Comparison of ENCODE assay signal across 8 cellular contexts in the genomic region with DNA sequence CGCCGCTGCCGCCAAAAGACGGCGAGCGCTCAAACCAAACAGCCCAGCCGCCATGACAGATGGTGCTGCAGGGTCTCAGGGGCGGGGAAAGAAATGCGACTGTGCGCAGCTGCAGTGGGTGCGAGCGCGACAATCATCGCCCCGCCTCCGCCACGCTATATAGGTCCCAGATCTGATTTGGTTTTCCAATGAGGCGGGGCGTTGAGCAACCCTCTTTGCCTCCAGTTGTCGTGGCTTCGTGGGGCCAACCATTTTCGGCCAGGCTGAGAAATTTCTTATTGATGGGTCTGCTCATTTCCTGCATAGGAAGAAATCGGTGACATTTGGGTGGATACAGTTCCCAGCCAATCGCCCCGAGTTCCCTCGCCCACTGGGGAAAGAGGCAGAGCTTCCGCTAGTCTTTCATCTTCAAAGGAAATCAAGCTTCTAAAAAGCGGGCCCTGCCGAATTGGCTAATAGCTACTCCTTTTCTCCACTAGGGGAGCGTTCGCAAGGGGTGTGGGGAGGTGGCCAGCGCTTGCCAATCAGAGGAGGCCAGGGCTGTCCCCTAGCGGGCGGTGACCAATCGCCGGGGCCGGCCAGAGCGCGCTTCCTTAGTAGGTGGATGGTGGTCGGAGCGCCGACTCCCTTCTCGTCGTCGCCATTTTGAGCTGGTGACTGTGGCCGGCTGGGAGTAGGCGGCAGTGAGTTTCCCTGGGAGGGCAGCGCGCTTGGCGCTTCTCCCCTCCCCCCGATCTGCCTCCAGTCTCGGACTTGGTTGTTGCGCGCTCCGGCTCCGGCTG. TPM values are rescaled to one million over a fixed set of nuclear protein-coding genes. Genes with fewer than 3 reads are reported as not detected.
DNase-seq lines count a peak whose midpoint lies in the region; ATAC-seq, FAIRE-seq and TF ChIP-seq lines count a peak whose summit lies in the region.

A gene (minus strand): TSS at position 77 of the 782 bp plus-strand sequence. CDS start 23 bp downstream, at position 54.
A gene with protein sequence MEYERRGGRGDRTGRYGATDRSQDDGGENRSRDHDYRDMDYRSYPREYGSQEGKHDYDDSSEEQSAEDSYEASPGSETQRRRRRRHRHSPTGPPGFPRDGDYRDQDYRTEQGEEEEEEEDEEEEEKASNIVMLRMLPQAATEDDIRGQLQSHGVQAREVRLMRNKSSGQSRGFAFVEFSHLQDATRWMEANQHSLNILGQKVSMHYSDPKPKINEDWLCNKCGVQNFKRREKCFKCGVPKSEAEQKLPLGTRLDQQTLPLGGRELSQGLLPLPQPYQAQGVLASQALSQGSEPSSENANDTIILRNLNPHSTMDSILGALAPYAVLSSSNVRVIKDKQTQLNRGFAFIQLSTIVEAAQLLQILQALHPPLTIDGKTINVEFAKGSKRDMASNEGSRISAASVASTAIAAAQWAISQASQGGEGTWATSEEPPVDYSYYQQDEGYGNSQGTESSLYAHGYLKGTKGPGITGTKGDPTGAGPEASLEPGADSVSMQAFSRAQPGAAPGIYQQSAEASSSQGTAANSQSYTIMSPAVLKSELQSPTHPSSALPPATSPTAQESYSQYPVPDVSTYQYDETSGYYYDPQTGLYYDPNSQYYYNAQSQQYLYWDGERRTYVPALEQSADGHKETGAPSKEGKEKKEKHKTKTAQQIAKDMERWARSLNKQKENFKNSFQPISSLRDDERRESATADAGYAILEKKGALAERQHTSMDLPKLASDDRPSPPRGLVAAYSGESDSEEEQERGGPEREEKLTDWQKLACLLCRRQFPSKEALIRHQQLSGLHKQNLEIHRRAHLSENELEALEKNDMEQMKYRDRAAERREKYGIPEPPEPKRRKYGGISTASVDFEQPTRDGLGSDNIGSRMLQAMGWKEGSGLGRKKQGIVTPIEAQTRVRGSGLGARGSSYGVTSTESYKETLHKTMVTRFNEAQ (plus strand): TSS at position 596 of the 782 bp plus-strand sequence. CDS start 2,261 bp downstream, outside the sequence.

- H3K27me3 Mint-ChIP-seq in activated T-helper 2 cell treated with anti-CD3 and anti-CD28 coated beads, Interferon-gamma antibody, Interleukin-2, Interleukin-4, amounts not matched to agents 10 μg/mL and 5 μg/mL and 100 μg/mL, durations not matched to agents 14 hours and 24 hours and 36 hours (ENCODE audit: low read depth) = no peaks in the 10 kb centered on the region
- H3K27me3 Mint-ChIP-seq in natural killer cell treated with Interleukin-12 subunit alpha and Interleukin-12 subunit beta and Interleukin-15 and Interleukin-18, amount 100 ng/mL, for 72 hours = peaks cover 0 to 4% of the 10 kb centered on the region in 2 donors

- H3K27ac Mint-ChIP-seq in activated T-helper 2 cell treated with anti-CD3 and anti-CD28 coated beads, Interferon-gamma antibody, Interleukin-2, Interleukin-4, amounts not matched to agents 10 μg/mL and 5 μg/mL and 100 μg/mL, durations not matched to agents 14 hours and 24 hours and 36 hours = peak within 1 kb of the TSS; percentile 100
- peak within 1 kb of the TSS; percentile 99 to 100 for H3K27ac Mint-ChIP-seq in natural killer cell treated with Interleukin-12 subunit alpha and Interleukin-12 subunit beta and Interleukin-15 and Interleukin-18, amount 100 ng/mL, for 72 hours

- peaks cover 63% of the 10 kb centered on the region for H3K36me3 Mint-ChIP-seq in activated T-helper 2 cell treated with anti-CD3 and anti-CD28 coated beads, Interferon-gamma antibody, Interleukin-2, Interleukin-4, amounts not matched to agents 10 μg/mL and 5 μg/mL and 100 μg/mL, durations not matched to agents 14 hours and 24 hours and 36 hours (ENCODE audit: low read depth)
- H3K36me3 Mint-ChIP-seq in natural killer cell treated with Interleukin-12 subunit alpha and Interleukin-12 subunit beta and Interleukin-15 and Interleukin-18, amount 100 ng/mL, for 72 hours = peaks cover 5% of the 10 kb centered on the region

- TF ChIP-seq CTCF in RWPE2 (IDR thresholded peaks at IDR 0.05; ENCODE audit: poor library complexity, severe bottlenecking) = peak; percentile 57
- TF ChIP-seq CTCF in fibroblast of mammary gland (conservative IDR thresholded peaks at IDR 0.05; ENCODE audit: control insufficient read depth, insufficient read depth, low read depth, low read length) = peak; percentile 53

- DNase-seq in H54 (ENCODE audit: insufficient read length, low spot score) = peak; percentile 47
- DNase-seq in LoVo (ENCODE audit: low spot score) = peak; percentile 90
- peak; percentile 94 for DNase-seq in RWPE2 (ENCODE audit: low spot score)
- DNase-seq in activated T-helper 2 cell treated with anti-CD3 and anti-CD28 coated beads, Interferon-gamma antibody, Interleukin-2, Interleukin-4, amounts not matched to agents 10 μg/mL and 5 μg/mL and 100 μg/mL, durations not matched to agents 14 hours and 24 hours and 36 hours (ENCODE audit: low spot score) = peak; percentile 91
- DNase-seq in fibroblast of mammary gland (ENCODE audit: low read depth) = peak; percentile 93
- DNase-seq in natural killer cell treated with Interleukin-12 subunit alpha and Interleukin-12 subunit beta and Interleukin-15 and Interleukin-18, amount 100 ng/mL, for 72 hours (ENCODE audit: low spot score) = peak; percentile 95
- DNase-seq in stimulated activated naive CD8-positive, alpha-beta T cell treated with anti-CD3 and anti-CD28 coated beads, Interleukin-15, Interleukin-2, amounts not matched to agents 100 U/mL and 50 U/mL, for 24 hours = peak; percentile 87

- peaks cover 19% of the 10 kb centered on the region for H3K4me1 Mint-ChIP-seq in activated T-helper 2 cell treated with anti-CD3 and anti-CD28 coated beads, Interferon-gamma antibody, Interleukin-2, Interleukin-4, amounts not matched to agents 10 μg/mL and 5 μg/mL and 100 μg/mL, durations not matched to agents 14 hours and 24 hours and 36 hours (ENCODE audit: low read depth)
- H3K4me1 Mint-ChIP-seq in natural killer cell treated with Interleukin-12 subunit alpha and Interleukin-12 subunit beta and Interleukin-15 and Interleukin-18, amount 100 ng/mL, for 72 hours (ENCODE audit: low read depth in 2 of 2) = peaks cover 30 to 33% of the 10 kb centered on the region in 2 donors

- no peaks in the 10 kb centered on the region; the same call in 1 of the 2 replicates for H3K4me1 ChIP-seq in ES-I3 (ENCODE audit: insufficient read depth, low read length)
- no peaks in the 10 kb centered on the region for H3K4me1 ChIP-seq in RWPE2 (ENCODE audit: insufficient read depth, poor library complexity, severe bottlenecking)

- H3K4me3 Mint-ChIP-seq in activated T-helper 2 cell treated with anti-CD3 and anti-CD28 coated beads, Interferon-gamma antibody, Interleukin-2, Interleukin-4, amounts not matched to agents 10 μg/mL and 5 μg/mL and 100 μg/mL, durations not matched to agents 14 hours and 24 hours and 36 hours (ENCODE audit: low read depth) = peak within 1 kb of the TSS; percentile 99
- H3K4me3 Mint-ChIP-seq in natural killer cell treated with Interleukin-12 subunit alpha and Interleukin-12 subunit beta and Interleukin-15 and Interleukin-18, amount 100 ng/mL, for 72 hours = peak within 1 kb of the TSS; percentile 97

- H3K27me3 ChIP-seq in RWPE2 (ENCODE audit: insufficient read depth, poor library complexity, severe bottlenecking) = no peaks in the 10 kb centered on the region

- H3K9ac ChIP-seq in ES-I3 (ENCODE audit: low read depth, low read length) = peak within 1 kb of the TSS; percentile 75

- H3K4me3 ChIP-seq in RWPE2 (ENCODE audit: severe bottlenecking) (peak within 1 kb of the TSS; percentile 94), fibroblast of mammary gland (ENCODE audit: control insufficient read depth, low read depth, low read length) (peak within 1 kb of the TSS; percentile 80)

- peak; percentile 79 for TF ChIP-seq POLR2A in H54 (IDR thresholded peaks at IDR 0.05; ENCODE audit: low read depth, low read length)

- ATAC-seq in RWPE2 (ENCODE audit: low read depth) = peak; percentile 95
- peak; percentile 97 to 98 for ATAC-seq in natural killer cell treated with Interleukin-12 subunit alpha and Interleukin-12 subunit beta and Interleukin-15 and Interleukin-18, amount 100 ng/mL, for 72 hours
- peak; percentile 95 for ATAC-seq in stimulated activated naive CD8-positive, alpha-beta T cell treated with anti-CD3 and anti-CD28 coated beads, Interleukin-15, Interleukin-2, amounts not matched to agents 100 U/mL and 50 U/mL, for 24 hours

- H3K36me3 ChIP-seq in ES-I3 (ENCODE audit: insufficient read depth, low read length) (peaks cover 5% of the 10 kb centered on the region; the same call in 1 of the 2 replicates), RWPE2 (ENCODE audit: low read depth) (peaks cover 10% of the 10 kb centered on the region; the same call in 1 of the 2 replicates)

- no peak for FAIRE-seq in H54 (lab: Jason Lieb, UNC)

- intact Hi-C loops in activated T-helper 2 cell treated with anti-CD3 and anti-CD28 coated beads, Interferon-gamma antibody, Interleukin-2, Interleukin-4, amounts not matched to agents 10 μg/mL and 5 μg/mL and 100 μg/mL, durations not matched to agents 14 hours and 24 hours and 36 hours (cut with micrococcal nuclease) = loop anchor here (1.0 to 2.0 kb wide), 3 partner anchors 16 to 337 kb away; no protein-coding TSS in a partner anchor

- H3K27ac ChIP-seq in RWPE2 (ENCODE audit: poor library complexity, severe bottlenecking) = peak within 1 kb of the TSS; percentile 72

- H3K9me3 ChIP-seq in ES-I3 (ENCODE audit: control insufficient read depth, insufficient read depth, low read length) = no peaks in the 10 kb centered on the region
- H3K9me3 ChIP-seq in RWPE2 (ENCODE audit: severe bottlenecking) = no peaks in the 10 kb centered on the region

- no peaks in the 10 kb centered on the region for H3K9me3 Mint-ChIP-seq in activated T-helper 2 cell treated with anti-CD3 and anti-CD28 coated beads, Interferon-gamma antibody, Interleukin-2, Interleukin-4, amounts not matched to agents 10 μg/mL and 5 μg/mL and 100 μg/mL, durations not matched to agents 14 hours and 24 hours and 36 hours
- no peaks in the 10 kb centered on the region for H3K9me3 Mint-ChIP-seq in natural killer cell treated with Interleukin-12 subunit alpha and Interleukin-12 subunit beta and Interleukin-15 and Interleukin-18, amount 100 ng/mL, for 72 hours

RNA-seq across cellular contexts. Expression of the first gene that starts in this region (rescaled TPM):
- total RNA-seq in activated T-helper 2 cell treated with anti-CD3 and anti-CD28 coated beads, Interferon-gamma antibody, Interleukin-2, Interleukin-4, amounts not matched to agents 10 μg/mL and 5 μg/mL and 100 μg/mL, durations not matched to agents 14 hours and 24 hours and 36 hours = 91.7 and 98.8 TPM in 2 replicates
- total RNA-seq in natural killer cell treated with Interleukin-12 subunit alpha and Interleukin-12 subunit beta and Interleukin-15 and Interleukin-18, amount 100 ng/mL, for 72 hours = 10 to 100 TPM; 50.8 to 75.4 TPM

RNA-seq across cellular contexts. Expression of the second gene that starts in this region (rescaled TPM):
- 65.7 and 69.2 TPM in 2 replicates for total RNA-seq in activated T-helper 2 cell treated with anti-CD3 and anti-CD28 coated beads, Interferon-gamma antibody, Interleukin-2, Interleukin-4, amounts not matched to agents 10 μg/mL and 5 μg/mL and 100 μg/mL, durations not matched to agents 14 hours and 24 hours and 36 hours
- total RNA-seq in natural killer cell treated with Interleukin-12 subunit alpha and Interleukin-12 subunit beta and Interleukin-15 and Interleukin-18, amount 100 ng/mL, for 72 hours = 10 to 100 TPM; 59.6 to 62.2 TPM

Comparison
In these comparisons a context has a peak if more than half of its experiments do, and no peak if none do; other contexts are left out.
1. Peak in every context shown above with its lines: DNase-seq, ATAC-seq, H3K4me3 ChIP-seq and H3K27ac ChIP-seq.